Comparison of ENCODE assay signal across 15 cellular contexts in genomic region chr13:100423375-100423774, GRCh38.
DNase-seq lines count a peak whose midpoint lies in the region; ATAC-seq and TF ChIP-seq lines count a peak whose summit lies in the region.
"Had no signal": no experiment of that assay in that cellular context is flagged by ENCODE, and none has a peak within 500 bp of the region (broad histone marks: within the 10 kb centered on the region; RNA-seq: fewer than 3 reads in every experiment).

No MANE protein-coding gene starts in this region.

- H3K4me3 Mint-ChIP-seq in stimulated activated naive CD8-positive, alpha-beta T cell treated with anti-CD3 and anti-CD28 coated beads, Interleukin-15, Interleukin-2, amounts not matched to agents 100 ng/mL and 50 ng/mL, for 24 hours: no peak overlapping the region
- H3K4me3 Mint-ChIP-seq: IgD-negative memory B cell had no signal

- H3K9me3 Mint-ChIP-seq in stimulated activated naive CD8-positive, alpha-beta T cell treated with anti-CD3 and anti-CD28 coated beads, Interleukin-15, Interleukin-2, amounts not matched to agents 100 ng/mL and 50 ng/mL, for 24 hours: peaks cover 4% of the 10 kb centered on the region

- TF ChIP-seq CTCF in Panc1 (IDR thresholded peaks at IDR 0.05): no peak
- no peak for TF ChIP-seq CTCF in fibroblast of mammary gland (conservative IDR thresholded peaks at IDR 0.05; ENCODE audit: control insufficient read depth, insufficient read depth, low read depth, low read length)
- TF ChIP-seq CTCF in testis (IDR thresholded peaks at IDR 0.05): no peak

- H3K9me3 ChIP-seq in Panc1 (ENCODE audit: control insufficient read depth, insufficient read depth, low read depth, low read length) (no peaks in the 10 kb centered on the region), testis (no peaks in the 10 kb centered on the region)
- H3K9me3 ChIP-seq: prostate gland had no signal

- H3K36me3 ChIP-seq in Panc1 (ENCODE audit: control insufficient read depth, insufficient read depth, low read length) (no peaks in the 10 kb centered on the region), testis (ENCODE audit: low read depth, missing control alignments) (no peaks in the 10 kb centered on the region)
- H3K36me3 ChIP-seq: cardiac muscle cell, prostate gland had no signal

- no peak for DNase-seq in stimulated activated naive CD8-positive, alpha-beta T cell treated with anti-CD3 and anti-CD28 coated beads, Interleukin-15, Interleukin-2, amounts not matched to agents 100 U/mL and 50 U/mL, for 24 hours
- DNase-seq in Panc1 (ENCODE audit: low read depth, low spot score) (no peak), fibroblast of mammary gland (ENCODE audit: low read depth) (peak; percentile 46), inferior parietal cortex (ENCODE audit: extremely low spot score) (no peak), testis (no peak)
- DNase-seq: activated CD4-positive, alpha-beta T cell treated with anti-CD3 and anti-CD28 coated beads for 48 hours; activated gamma-delta T cell; NCI-H187 treated with DMSO at 0.1 percent for 48 hours had no signal

- intact Hi-C loops in Panc1 (cut with micrococcal nuclease; ENCODE audit: unreplicated experiment) (no loop called here), testis (cut with DNase I; ENCODE audit: low total_unique reads) (no loop called here)

- H3K27ac Mint-ChIP-seq in stimulated activated naive CD8-positive, alpha-beta T cell treated with anti-CD3 and anti-CD28 coated beads, Interleukin-15, Interleukin-2, amounts not matched to agents 100 ng/mL and 50 ng/mL, for 24 hours: peak overlapping the region; percentile 19
- H3K27ac Mint-ChIP-seq: IgD-negative memory B cell had no signal

- peaks cover 7% of the 10 kb centered on the region for H3K36me3 Mint-ChIP-seq in stimulated activated naive CD8-positive, alpha-beta T cell treated with anti-CD3 and anti-CD28 coated beads, Interleukin-15, Interleukin-2, amounts not matched to agents 100 ng/mL and 50 ng/mL, for 24 hours (ENCODE audit: low read depth)

- no peaks in the 10 kb centered on the region for H3K27me3 ChIP-seq in Panc1 (ENCODE audit: control insufficient read depth, insufficient read depth, low read length)
- no peaks in the 10 kb centered on the region for H3K27me3 ChIP-seq in testis
- H3K27me3 ChIP-seq: cardiac muscle cell had no signal

- H3K4me1 ChIP-seq in Panc1 (ENCODE audit: control insufficient read depth, insufficient read depth, low read length) (no peaks in the 10 kb centered on the region; the same call in 1 of the 2 replicates), testis (no peaks in the 10 kb centered on the region)
- H3K4me1 ChIP-seq: prostate gland had no signal

- no peak for TF ChIP-seq POLR2A in testis (IDR thresholded peaks at IDR 0.05)

- BruUV-seq in Panc1 (replicated peaks; lab: Mats Ljungman, UMichigan): no TSS peak

- CTCF ChIA-PET in Panc1 (lab: Charles Lee): no interaction called here

- 92 to 95% methylated on average over 2 of the region's 2 CpGs for WGBS in testis, 2 donors

- POLR2A ChIA-PET in Panc1 (lab: Charles Lee): no interaction called here

- no peak for ATAC-seq in stimulated activated naive CD8-positive, alpha-beta T cell treated with anti-CD3 and anti-CD28 coated beads, Interleukin-15, Interleukin-2, amounts not matched to agents 100 U/mL and 50 U/mL, for 24 hours
- ATAC-seq in Panc1: no peak
- ATAC-seq in HG03342 (IDR thresholded peaks at IDR 0.05; ENCODE audit: unreplicated experiment): no peak
- ATAC-seq in GM21381 (IDR thresholded peaks at IDR 0.05; ENCODE audit: unreplicated experiment): no peak
- ATAC-seq: GM12878 had no signal

- no peak overlapping the region for H3K4me3 ChIP-seq in Panc1 (ENCODE audit: low read depth in 2 of 2, low read length in 2 of 2)
- H3K4me3 ChIP-seq in fibroblast of mammary gland (ENCODE audit: control insufficient read depth, low read depth, low read length): no peak overlapping the region
- no peak overlapping the region for H3K4me3 ChIP-seq in testis
- H3K4me3 ChIP-seq: cardiac muscle cell, GM12878, prostate gland had no signal

- H3K4me1 Mint-ChIP-seq in stimulated activated naive CD8-positive, alpha-beta T cell treated with anti-CD3 and anti-CD28 coated beads, Interleukin-15, Interleukin-2, amounts not matched to agents 100 ng/mL and 50 ng/mL, for 24 hours (ENCODE audit: low read depth): peaks cover 9% of the 10 kb centered on the region
- H3K4me1 Mint-ChIP-seq: IgD-negative memory B cell had no signal

- H3K27ac ChIP-seq in Panc1 (ENCODE audit: low read length) (peak overlapping the region; percentile 39; the same call in 1 of the 2 replicates), testis (no peak overlapping the region)
- H3K27ac ChIP-seq: cardiac muscle cell, prostate gland had no signal

- no peaks in the 10 kb centered on the region for H3K27me3 Mint-ChIP-seq in stimulated activated naive CD8-positive, alpha-beta T cell treated with anti-CD3 and anti-CD28 coated beads, Interleukin-15, Interleukin-2, amounts not matched to agents 100 ng/mL and 50 ng/mL, for 24 hours
- H3K27me3 Mint-ChIP-seq: IgD-negative memory B cell had no signal

- in situ Hi-C loops in Panc1 (cut with HindIII; ENCODE audit: low pct_unique_long_range_greater_than_20kb, low sequenced_read_pairs): no loop called here
